ENCODE assay signal across 10 cellular contexts in the genomic region with DNA sequence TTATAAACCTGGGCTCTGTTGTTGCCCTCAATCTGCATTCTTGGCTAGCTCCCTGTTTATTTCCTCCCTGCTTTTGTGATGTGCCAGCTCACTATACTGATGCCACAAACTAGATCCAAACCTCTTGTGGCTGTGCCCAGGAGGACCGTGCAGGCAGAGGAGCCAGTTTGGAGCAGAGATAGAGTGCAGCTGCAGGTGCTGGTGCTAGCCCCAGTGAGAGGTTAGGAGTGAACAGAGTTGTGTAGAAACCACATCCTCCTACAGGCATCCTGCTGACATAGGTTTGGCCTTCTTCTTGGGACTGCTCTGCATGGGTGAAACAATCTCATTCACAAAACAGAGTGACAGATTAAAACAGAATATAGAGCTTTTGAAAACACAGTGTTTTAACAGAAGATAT. TPM values are rescaled to one million over a fixed set of nuclear protein-coding genes. Genes with fewer than 3 reads are reported as not detected.
DNase-seq lines count a peak whose midpoint lies in the region; ATAC-seq and TF ChIP-seq lines count a peak whose summit lies in the region.
"Had no signal": no experiment of that assay in that cellular context is flagged by ENCODE, and none has a peak within 500 bp of the region (broad histone marks: within the 10 kb centered on the region; RNA-seq: fewer than 3 reads in every experiment).

No MANE protein-coding gene starts in this region.

- in situ Hi-C loops in GM23248 (cut with MboI) = loop anchor here (10.0 kb wide), 1 partner anchor 65 kb away; no protein-coding TSS in a partner anchor

- H4K20me1 ChIP-seq in BLaER1 (no peaks in the 10 kb centered on the region), smooth muscle cell (ENCODE audit: low read depth) (no peaks in the 10 kb centered on the region), GM23248 (ENCODE audit: insufficient read depth) (no peaks in the 10 kb centered on the region)

- H3K4me1 ChIP-seq in BLaER1 = peaks cover 35% of the 10 kb centered on the region
- no peaks in the 10 kb centered on the region for H3K4me1 ChIP-seq in smooth muscle cell (ENCODE audit: low read depth)
- H3K4me1 ChIP-seq in GM23248 (ENCODE audit: insufficient read depth) = peaks cover 5% of the 10 kb centered on the region; the same call in 1 of the 2 replicates

- peak; percentile 89 for ATAC-seq in GM21360 (IDR thresholded peaks at IDR 0.05; ENCODE audit: unreplicated experiment)
- peak; percentile 93 for ATAC-seq in HG03520 (IDR thresholded peaks at IDR 0.05; ENCODE audit: unreplicated experiment)

- no peaks in the 10 kb centered on the region for H3K36me3 ChIP-seq in BLaER1
- no peaks in the 10 kb centered on the region for H3K36me3 ChIP-seq in smooth muscle cell (ENCODE audit: low read depth)
- H3K36me3 ChIP-seq in GM23248 (ENCODE audit: low read depth) = no peaks in the 10 kb centered on the region
- H3K36me3 ChIP-seq: heart right ventricle had no signal

- TF ChIP-seq CTCF in smooth muscle cell (IDR thresholded peaks at IDR 0.05; ENCODE audit: borderline replicate concordance, insufficient read depth, poor library complexity, severe bottlenecking) = no peak

- H3K9ac ChIP-seq in BLaER1 (no peak overlapping the region), smooth muscle cell (ENCODE audit: low read depth) (no peak overlapping the region), GM23248 (no peak overlapping the region)

- no peaks in the 10 kb centered on the region for H3K9me3 ChIP-seq in BLaER1
- no peaks in the 10 kb centered on the region for H3K9me3 ChIP-seq in smooth muscle cell (replicated peaks; ENCODE audit: low read depth)
- H3K9me3 ChIP-seq in GM23248 (ENCODE audit: low read depth) = no peaks in the 10 kb centered on the region
- H3K9me3 ChIP-seq: heart right ventricle had no signal

- no peaks in the 10 kb centered on the region for H3K9me2 ChIP-seq in GM23248 (ENCODE audit: insufficient read depth)

- H3K4me3 ChIP-seq in BLaER1 (no peak overlapping the region), smooth muscle cell (no peak overlapping the region), GM23248 (no peak overlapping the region)
- H3K4me3 ChIP-seq: heart right ventricle, SK-N-MC had no signal

- H2AFZ ChIP-seq in smooth muscle cell (ENCODE audit: low read depth) (no peak overlapping the region), GM23248 (no peak overlapping the region)

- H3K27me3 ChIP-seq in BLaER1 (no peaks in the 10 kb centered on the region), smooth muscle cell (ENCODE audit: low read depth) (peaks cover 9% of the 10 kb centered on the region), GM23248 (replicated peaks; ENCODE audit: insufficient read depth) (no peaks in the 10 kb centered on the region)

- peak; percentile 33 for DNase-seq in activated effector memory CD4-positive, alpha-beta T cell treated with Interleukin-2 at 50 U/mL for 16 hours
- DNase-seq in smooth muscle cell (lab: John Stamatoyannopoulos, UW; ENCODE audit: unreplicated experiment) = no peak
- no peak for DNase-seq in amniotic stem cell (lab: John Stamatoyannopoulos, UW)
- no peak for DNase-seq in GM23248
- no peak for DNase-seq in amygdala (lab: John Stamatoyannopoulos, UW)
- DNase-seq: heart right ventricle had no signal

- no peaks in the 10 kb centered on the region for H3F3A ChIP-seq in smooth muscle cell (ENCODE audit: low read depth)
- no peaks in the 10 kb centered on the region for H3F3A ChIP-seq in GM23248 (ENCODE audit: insufficient read depth)

- H3K27ac ChIP-seq in BLaER1 = no peak overlapping the region
- H3K27ac ChIP-seq in smooth muscle cell (ENCODE audit: low read depth) = no peak overlapping the region
- H3K27ac ChIP-seq in GM23248 = no peak overlapping the region
- H3K27ac ChIP-seq: SK-N-MC had no signal

- no peaks in the 10 kb centered on the region for H3K79me2 ChIP-seq in smooth muscle cell (ENCODE audit: low read depth)
- no peaks in the 10 kb centered on the region for H3K79me2 ChIP-seq in GM23248 (ENCODE audit: insufficient read depth)

- WGBS in smooth muscle cell (ENCODE audit: low lambda C conversion rate) = 64% methylated on average over 1 of the region's 1 CpG
- 10 to 24% methylated on average over 1 of the region's 1 CpG for WGBS in GM23248 (ENCODE audit: low coverage in 1 of 2, low lambda C conversion rate in 2 of 2, missing lambda C conversion rate in 2 of 2), 2 experiments

- H3K4me2 ChIP-seq in BLaER1 = peak overlapping the region; percentile 40
- H3K4me2 ChIP-seq in smooth muscle cell = no peak overlapping the region
- no peak overlapping the region for H3K4me2 ChIP-seq in GM23248 (ENCODE audit: unreplicated experiment)

RNA-seq across cellular contexts. Expression of a gene that starts 25.7 kb away (rescaled TPM):
- 3.2 TPM in 1 of 2 replicates, not detected in the other for total RNA-seq in smooth muscle cell
- polyA plus RNA-seq in smooth muscle cell (0.33 and 0.34 TPM in 2 replicates), GM23248 (2016; fragmentation: Nextera tagmentation; extraction: Ambion mirVana) (2.2 TPM in 2 replicates)
- 0.76 and 1.4 TPM in 2 replicates for total RNA-seq in GM23248 (2014; rRNA removed; shearing (Covaris generic))
